ENCODE assay signal across 1 cellular context in the genomic region with DNA sequence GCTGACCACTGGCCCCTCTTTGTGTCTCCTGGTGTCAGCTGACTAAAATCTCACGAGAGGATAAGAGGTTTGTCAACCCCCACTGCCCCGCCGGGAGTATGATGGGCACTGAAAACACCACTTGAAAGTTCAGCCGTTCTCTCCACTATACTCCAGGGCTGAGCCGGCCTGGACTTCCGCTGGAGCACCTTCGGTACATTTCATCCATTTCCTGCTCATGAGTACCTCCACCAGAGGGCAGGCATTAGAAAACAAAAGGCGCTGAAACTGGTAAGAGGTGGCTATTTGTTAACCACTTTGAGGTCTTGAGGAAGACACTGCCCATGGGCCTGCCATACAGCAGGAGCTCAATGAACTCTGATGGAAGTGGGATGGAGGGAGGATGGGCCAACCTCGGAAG.
TF ChIP-seq lines count a peak whose summit lies in the region.

No MANE protein-coding gene starts in this region.

TF ChIP-seq in K562, 482 proteins besides CTCF, POLR2A, EP300 and RAD21 (continued from another document):
- TF ChIP-seq, protein P1, sequence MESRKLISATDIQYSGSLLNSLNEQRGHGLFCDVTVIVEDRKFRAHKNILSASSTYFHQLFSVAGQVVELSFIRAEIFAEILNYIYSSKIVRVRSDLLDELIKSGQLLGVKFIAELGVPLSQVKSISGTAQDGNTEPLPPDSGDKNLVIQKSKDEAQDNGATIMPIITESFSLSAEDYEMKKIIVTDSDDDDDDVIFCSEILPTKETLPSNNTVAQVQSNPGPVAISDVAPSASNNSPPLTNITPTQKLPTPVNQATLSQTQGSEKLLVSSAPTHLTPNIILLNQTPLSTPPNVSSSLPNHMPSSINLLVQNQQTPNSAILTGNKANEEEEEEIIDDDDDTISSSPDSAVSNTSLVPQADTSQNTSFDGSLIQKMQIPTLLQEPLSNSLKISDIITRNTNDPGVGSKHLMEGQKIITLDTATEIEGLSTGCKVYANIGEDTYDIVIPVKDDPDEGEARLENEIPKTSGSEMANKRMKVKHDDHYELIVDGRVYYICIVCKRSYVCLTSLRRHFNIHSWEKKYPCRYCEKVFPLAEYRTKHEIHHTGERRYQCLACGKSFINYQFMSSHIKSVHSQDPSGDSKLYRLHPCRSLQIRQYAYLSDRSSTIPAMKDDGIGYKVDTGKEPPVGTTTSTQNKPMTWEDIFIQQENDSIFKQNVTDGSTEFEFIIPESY (CRISPR knock-in tag; IDR thresholded peaks at IDR 0.05) = peak; percentile 89
- TF ChIP-seq SMC3 (conservative IDR thresholded peaks at IDR 0.05; ENCODE audit: insufficient read depth, low read depth, low read length) (peak; percentile 36; the same call in 1 of the 2 replicates), ELF1 (tag; IDR thresholded peaks at IDR 0.05) (no peak)
